Comparison of ENCODE assay signal across 10 cellular contexts in the genomic region with DNA sequence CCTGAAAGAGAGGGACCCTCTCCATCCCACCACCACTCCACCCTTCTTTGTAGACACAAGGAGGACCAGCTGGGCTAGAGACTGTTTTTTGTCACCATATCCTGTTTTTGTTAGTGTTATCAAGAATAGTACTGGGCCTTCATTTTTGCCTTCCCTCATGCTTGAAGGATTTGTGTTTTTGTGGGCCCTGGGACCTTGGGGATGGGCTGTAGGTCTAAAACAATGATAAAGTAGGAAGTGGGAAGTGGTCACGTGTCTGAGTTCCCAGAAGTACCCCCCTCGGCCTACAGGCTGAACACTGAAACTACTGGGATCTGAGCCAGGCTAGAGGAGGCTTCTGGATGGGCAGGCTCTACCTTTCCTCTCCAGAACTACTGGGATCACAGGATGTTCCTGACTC. TPM values are rescaled to one million over a fixed set of nuclear protein-coding genes. Genes with fewer than 3 reads are reported as not detected.
DNase-seq lines count a peak whose midpoint lies in the region; ATAC-seq, FAIRE-seq and TF ChIP-seq lines count a peak whose summit lies in the region.
"Had no signal": no experiment of that assay in that cellular context is flagged by ENCODE, and none has a peak within 500 bp of the region (broad histone marks: within the 10 kb centered on the region; RNA-seq: fewer than 3 reads in every experiment).

No MANE protein-coding gene starts in this region.

- no peaks in the 10 kb centered on the region for H3K9me3 Mint-ChIP-seq in HFFc6

- FAIRE-seq in frontal cortex (lab: Jason Lieb, UNC) = no peak

- H3K27ac Mint-ChIP-seq in HFFc6 = peak overlapping the region; percentile 89; the same call in 1 of the 2 replicates
- peak overlapping the region; percentile 98 for H3K27ac Mint-ChIP-seq in T-helper 17 cell

- peaks cover 5% of the 10 kb centered on the region for H3K36me3 Mint-ChIP-seq in HFFc6 (ENCODE audit: low read depth)
- peaks cover 2% of the 10 kb centered on the region for H3K36me3 Mint-ChIP-seq in T-helper 17 cell (ENCODE audit: low read depth)

- no peak for DNase-seq in HFFc6
- DNase-seq in T-helper 17 cell = no peak
- DNase-seq in fibroblast of mammary gland (ENCODE audit: low read depth) = peak; percentile 57
- DNase-seq in NCI-H510A treated with DMSO at 0.1 percent for 48 hours (lab: John Stamatoyannopoulos, UW) = no peak
- no peak for DNase-seq in frontal cortex (ENCODE audit: low spot score in 2 of 2)
- DNase-seq: central memory CD4-positive, alpha-beta T cell; NCI-H526 treated with DMSO at 0.1 percent for 48 hours had no signal

- peak overlapping the region in 19 of 21 experiments; percentile 54 to 92 (median 79) for H3K27ac ChIP-seq in skin epidermis

- TF ChIP-seq CTCF in HFFc6 (IDR thresholded peaks at IDR 0.05) (no peak), fibroblast of mammary gland (conservative IDR thresholded peaks at IDR 0.05; ENCODE audit: control insufficient read depth, insufficient read depth, low read depth, low read length) (no peak)

- H3K4me3 ChIP-seq in fibroblast of mammary gland (ENCODE audit: control insufficient read depth, low read depth, low read length) (no peak overlapping the region), skin epidermis (no peak overlapping the region)

- H3K9me3 ChIP-seq in T-helper 17 cell (ENCODE audit: control insufficient read depth, low read length, poor library complexity, severe bottlenecking) = no peaks in the 10 kb centered on the region

- H3K27me3 Mint-ChIP-seq in HFFc6 (ENCODE audit: insufficient read depth) (0 out of 2 replicates have a peak, but pooled peaks cover 1% of the 10 kb centered on the region), T-helper 17 cell (no peaks in the 10 kb centered on the region)

- H3K4me1 Mint-ChIP-seq in HFFc6 (ENCODE audit: low read depth) (peaks cover 58% of the 10 kb centered on the region), T-helper 17 cell (peaks cover 72% of the 10 kb centered on the region)

- H3K4me3 Mint-ChIP-seq in HFFc6 (peak overlapping the region; percentile 8; the same call in 1 of the 2 replicates), T-helper 17 cell (peak overlapping the region; percentile 100)

- ATAC-seq in T-helper 17 cell (no peak), HG02884 (IDR thresholded peaks at IDR 0.05; ENCODE audit: unreplicated experiment) (no peak), GM18861 (IDR thresholded peaks at IDR 0.05; ENCODE audit: unreplicated experiment) (no peak)

RNA-seq across cellular contexts. Expression of a gene that starts 8.9 kb away (rescaled TPM):
- total RNA-seq in HFFc6 (2021; fragmentation: NEBNext Ultra II Directional; extraction: Animal tissue kit (Norgen Biotek cat#: 25700)) = 10 to 100 TPM; 14.4 to 21.4 (median 18.9) TPM
- total RNA-seq in T-helper 17 cell (10 to 100 TPM; 33.1 to 45.9 TPM), frontal cortex (2.0 TPM)

RNA-seq across cellular contexts. Expression of a gene that starts 25.8 kb away (rescaled TPM):
- under 1 TPM in 3 of 6 experiments, not detected in 3; 0.40 to 0.87 (median 0.55) TPM for total RNA-seq in HFFc6 (2021; fragmentation: NEBNext Ultra II Directional; extraction: Animal tissue kit (Norgen Biotek cat#: 25700))
- total RNA-seq in T-helper 17 cell (10 to 100 TPM; 33.1 to 43.1 TPM), frontal cortex (not detected)

RNA-seq across cellular contexts. Expression of a gene that starts 38.1 kb away (rescaled TPM):
- 10 to 100 TPM; 34.7 to 40.6 (median 38.5) TPM for total RNA-seq in HFFc6 (2021; fragmentation: NEBNext Ultra II Directional; extraction: Animal tissue kit (Norgen Biotek cat#: 25700))
- total RNA-seq in T-helper 17 cell (100 to 1,000 TPM; 284 to 305 TPM), frontal cortex (6.1 TPM)

RNA-seq across cellular contexts. Expression of a gene that starts 38.3 kb away (rescaled TPM):
- under 1 TPM; 0.20 to 0.47 (median 0.28) TPM for total RNA-seq in HFFc6 (2021; fragmentation: NEBNext Ultra II Directional; extraction: Animal tissue kit (Norgen Biotek cat#: 25700))
- total RNA-seq in T-helper 17 cell (under 1 TPM; 0.31 to 0.70 TPM), frontal cortex (0.41 TPM)

RNA-seq across cellular contexts. Expression of a gene that starts 54.3 kb away (rescaled TPM):
- 100 to 1,000 TPM; 291 to 396 (median 388) TPM for total RNA-seq in HFFc6 (2021; fragmentation: NEBNext Ultra II Directional; extraction: Animal tissue kit (Norgen Biotek cat#: 25700))
- total RNA-seq in T-helper 17 cell (10 to 100 TPM; 12.6 to 14.7 TPM), frontal cortex (3.3 TPM)

Comparison
In these comparisons a context has a peak if more than half of its experiments do, and no peak if none do; other contexts are left out.
1. RNA of a gene that starts 25.8 kb away (total RNA-seq): 33.1 to 43.1 TPM in T-helper 17 cell; 0.40 to 0.87 TPM in HFFc6 and not detected in frontal cortex (single experiment); every median in the first group is over 10 times any median in the second.
2. RNA of a gene that starts 38.1 kb away (total RNA-seq): 284 to 305 TPM in T-helper 17 cell; 34.7 to 40.6 TPM in HFFc6 and 6.1 TPM in frontal cortex (single experiment); every median in the first group is over 4 times any median in the second.